25 cellular contexts compared by ENCODE assay signal in the genomic region with DNA sequence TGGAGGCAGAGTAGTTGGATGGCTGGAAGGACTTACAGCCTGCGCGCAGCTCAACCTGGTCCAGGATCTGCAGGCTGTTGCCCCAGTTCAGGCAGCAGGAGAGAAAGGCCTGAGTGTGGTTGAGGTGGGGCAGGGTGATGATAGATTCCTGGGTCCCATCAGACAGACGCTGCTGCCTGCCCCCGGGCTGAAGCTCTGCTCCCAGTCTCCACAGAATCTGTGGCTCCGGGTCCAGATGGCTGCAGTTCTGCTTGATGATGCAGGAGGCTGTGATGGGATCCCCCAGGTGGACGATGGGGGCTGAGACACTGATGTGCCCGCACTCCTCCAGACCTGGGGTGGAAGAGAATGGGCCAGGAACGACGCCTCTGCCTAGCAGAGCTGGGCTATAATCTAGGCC. TPM values are rescaled to one million over a fixed set of nuclear protein-coding genes. Genes with fewer than 3 reads are reported as not detected.
DNase-seq lines count a peak whose midpoint lies in the region; ATAC-seq and TF ChIP-seq lines count a peak whose summit lies in the region.
"Had no signal": no experiment of that assay in that cellular context is flagged by ENCODE, and none has a peak within 500 bp of the region (broad histone marks: within the 10 kb centered on the region; RNA-seq: fewer than 3 reads in every experiment).

No MANE protein-coding gene starts in this region.

- H2BK120ac ChIP-seq in neuronal stem cell (ENCODE audit: low read depth, low read length), result peak overlapping the region; percentile 35

- peak overlapping the region; percentile 2 for H3K18ac ChIP-seq in neuronal stem cell (ENCODE audit: low read length)

- no peaks in the 10 kb centered on the region for H3K79me1 ChIP-seq in neuronal stem cell (ENCODE audit: low read depth, low read length)

- no peaks in the 10 kb centered on the region for H3K36me3 Mint-ChIP-seq in natural killer cell treated with Interleukin-12 subunit alpha and Interleukin-12 subunit beta and Interleukin-15 and Interleukin-18, amount 100 ng/mL, for 72 hours
- H3K36me3 Mint-ChIP-seq in natural killer cell (no peaks in the 10 kb centered on the region), glutamatergic neuron (ENCODE audit: unreplicated experiment) (peaks cover 4% of the 10 kb centered on the region)
- H3K36me3 Mint-ChIP-seq: CD8-positive, alpha-beta memory T cell had no signal

- H3K4me3 ChIP-seq in neuronal stem cell (ENCODE audit: low read length in 2 of 2), result no peak overlapping the region
- H3K4me3 ChIP-seq: K562, PC-9, SJCRH30 had no signal

- no peak for ATAC-seq in natural killer cell treated with Interleukin-12 subunit alpha and Interleukin-12 subunit beta and Interleukin-15 and Interleukin-18, amount 100 ng/mL, for 72 hours
- ATAC-seq in natural killer cell, result no peak
- no peak for ATAC-seq in HG03139 (IDR thresholded peaks at IDR 0.05; ENCODE audit: unreplicated experiment)
- ATAC-seq: K562, Right ventricle myocardium inferior had no signal

- no peak overlapping the region for H3K9ac ChIP-seq in neuronal stem cell (ENCODE audit: low read depth, low read length, poor library complexity)

- H3K36me3 ChIP-seq in neuronal stem cell (replicated peaks in 1 of 2; ENCODE audit: control insufficient read depth in 2 of 2, insufficient read depth in 2 of 2, low read length in 2 of 2), result no peaks in the 10 kb centered on the region
- H3K36me3 ChIP-seq: SJCRH30 had no signal

- H2BK15ac ChIP-seq in neuronal stem cell (ENCODE audit: low read length), result no peak overlapping the region

- no peak overlapping the region for H3K4me2 ChIP-seq in neuronal stem cell (ENCODE audit: insufficient read depth, low read length, poor library complexity, severe bottlenecking)
- H3K4me2 ChIP-seq: PC-9 had no signal

- no peaks in the 10 kb centered on the region for H3K9me3 ChIP-seq in neuronal stem cell (replicated peaks in 1 of 2; ENCODE audit: control insufficient read depth in 2 of 2, insufficient read depth in 1 of 2, low read depth in 1 of 2, low read length in 2 of 2)
- H3K9me3 ChIP-seq: SJCRH30 had no signal

- H3K4me1 Mint-ChIP-seq in natural killer cell treated with Interleukin-12 subunit alpha and Interleukin-12 subunit beta and Interleukin-15 and Interleukin-18, amount 100 ng/mL, for 72 hours (ENCODE audit: low read depth in 2 of 2), result peaks cover 29 to 37% of the 10 kb centered on the region in 2 donors
- H3K4me1 Mint-ChIP-seq in natural killer cell (no peaks in the 10 kb centered on the region), glutamatergic neuron (ENCODE audit: low read depth, unreplicated experiment) (peaks cover 24% of the 10 kb centered on the region)
- H3K4me1 Mint-ChIP-seq: CD8-positive, alpha-beta memory T cell had no signal

- H3K27ac Mint-ChIP-seq in natural killer cell treated with Interleukin-12 subunit alpha and Interleukin-12 subunit beta and Interleukin-15 and Interleukin-18, amount 100 ng/mL, for 72 hours, result peak overlapping the region; percentile 52 to 84
- no peak overlapping the region for H3K27ac Mint-ChIP-seq in natural killer cell
- H3K27ac Mint-ChIP-seq in glutamatergic neuron (ENCODE audit: unreplicated experiment), result peak overlapping the region; percentile 99

- TF ChIP-seq CTCF in natural killer cell (IDR thresholded peaks at IDR 0.05), result no peak
- TF ChIP-seq CTCF in glutamatergic neuron (IDR thresholded peaks at IDR 0.05; ENCODE audit: partially characterized antibody, unreplicated experiment), result no peak

- peaks cover 5 to 8% of the 10 kb centered on the region in 2 donors for H3K27me3 Mint-ChIP-seq in natural killer cell treated with Interleukin-12 subunit alpha and Interleukin-12 subunit beta and Interleukin-15 and Interleukin-18, amount 100 ng/mL, for 72 hours
- peaks cover 0 to 11% of the 10 kb centered on the region in 2 donors for H3K27me3 Mint-ChIP-seq in natural killer cell (ENCODE audit: low read depth in 2 of 2)
- H3K27me3 Mint-ChIP-seq in glutamatergic neuron (ENCODE audit: unreplicated experiment), result peaks cover 13% of the 10 kb centered on the region

- no CpG with 5 or more reads among the region's 9 CpGs for WGBS in neuronal stem cell (ENCODE audit: extremely low coverage in 2 of 2, insufficient read length in 2 of 2, insufficient replicate concordance in 1 of 2), 2 donors

- no peak overlapping the region for H4K8ac ChIP-seq in neuronal stem cell (ENCODE audit: low read depth, low read length)

- H3K4me3 Mint-ChIP-seq in natural killer cell treated with Interleukin-12 subunit alpha and Interleukin-12 subunit beta and Interleukin-15 and Interleukin-18, amount 100 ng/mL, for 72 hours, result peak overlapping the region; percentile 77
- H3K4me3 Mint-ChIP-seq in natural killer cell, result no peak overlapping the region
- H3K4me3 Mint-ChIP-seq in glutamatergic neuron (ENCODE audit: unreplicated experiment), result peak overlapping the region; percentile 64
- H3K4me3 Mint-ChIP-seq: CD8-positive, alpha-beta memory T cell had no signal

- H3K23ac ChIP-seq in neuronal stem cell (ENCODE audit: low read depth, low read length, poor library complexity), result no peak overlapping the region

- H3K27me3 ChIP-seq in neuronal stem cell (ENCODE audit: control insufficient read depth in 3 of 3, insufficient read depth in 3 of 3, low read depth in 1 of 3, low read length in 3 of 3), result peaks cover 0 to 6% (median 0%) of the 10 kb centered on the region in 3 experiments

- intact Hi-C loops in natural killer cell (cut with micrococcal nuclease), result no loop called here

- H3K4ac ChIP-seq in neuronal stem cell (ENCODE audit: low read length), result no peak overlapping the region

- no peak for DNase-seq in natural killer cell treated with Interleukin-12 subunit alpha and Interleukin-12 subunit beta and Interleukin-15 and Interleukin-18, amount 100 ng/mL, for 72 hours (ENCODE audit: low spot score)
- DNase-seq in natural killer cell, result no peak
- DNase-seq in glutamatergic neuron, result peak; percentile 50
- DNase-seq in neuronal stem cell (ENCODE audit: low spot score), result no peak
- no peak for DNase-seq in NCI-H1930 (lab: John Stamatoyannopoulos, UW)
- no peak for DNase-seq in NCI-H226
- DNase-seq: CD8-positive, alpha-beta memory T cell; DMS153; DND-41; H7; Kasumi-1; NCI-H1092 treated with DMSO at 0.1 percent for 48 hours; NCI-H1436; NCI-H187; NCI-H748 treated with DMSO at 0.1 percent for 48 hours; PC-9; SJCRH30; T-helper 1 cell had no signal

- H3K9me3 Mint-ChIP-seq in natural killer cell treated with Interleukin-12 subunit alpha and Interleukin-12 subunit beta and Interleukin-15 and Interleukin-18, amount 100 ng/mL, for 72 hours, result no peaks in the 10 kb centered on the region
- H3K9me3 Mint-ChIP-seq in natural killer cell (no peaks in the 10 kb centered on the region), glutamatergic neuron (ENCODE audit: unreplicated experiment) (peaks cover 18% of the 10 kb centered on the region)
- H3K9me3 Mint-ChIP-seq: CD8-positive, alpha-beta memory T cell had no signal

- H2AK5ac ChIP-seq in neuronal stem cell (ENCODE audit: low read depth, low read length), result peak overlapping the region; percentile 49

- peak overlapping the region; percentile 64 for H2AFZ ChIP-seq in neuronal stem cell (ENCODE audit: low read length)
- H2AFZ ChIP-seq: PC-9 had no signal

- no peak overlapping the region for H3K27ac ChIP-seq in neuronal stem cell (replicated peaks; ENCODE audit: low read length)
- H3K27ac ChIP-seq: C4-2B, PC-9, SJCRH30 had no signal

- no peak overlapping the region for H4K91ac ChIP-seq in neuronal stem cell (ENCODE audit: low read depth, low read length, poor library complexity)

- H2BK12ac ChIP-seq in neuronal stem cell (ENCODE audit: low read length), result no peak overlapping the region

- no peak overlapping the region for H2BK5ac ChIP-seq in neuronal stem cell (ENCODE audit: low read length)

- H3K4me1 ChIP-seq in neuronal stem cell (ENCODE audit: control insufficient read depth in 2 of 2, insufficient read depth in 1 of 2, low read depth in 1 of 2, low read length in 2 of 2), result peaks cover 5 to 11% of the 10 kb centered on the region in 2 donors
- H3K4me1 ChIP-seq: SJCRH30 had no signal

- H3K14ac ChIP-seq in neuronal stem cell (ENCODE audit: low read length), result no peak overlapping the region

RNA-seq across cellular contexts. Expression of a gene that starts 7.4 kb away (rescaled TPM):
- under 1 TPM; 0.64 to 0.78 TPM for total RNA-seq in natural killer cell treated with Interleukin-12 subunit alpha and Interleukin-12 subunit beta and Interleukin-15 and Interleukin-18, amount 100 ng/mL, for 72 hours
- total RNA-seq in natural killer cell (10 to 100 TPM in 2 of 3 donors, 1 to 10 TPM in 1; 5.7 to 74.9 (median 11.7) TPM), glutamatergic neuron (ENCODE audit: unreplicated experiment) (not detected)
- 0.20 TPM for polyA plus RNA-seq in neuronal stem cell (2013, experiment 1 of 2)
- polyA plus RNA-seq in neuronal stem cell (2013, experiment 2 of 2), result 0.11 TPM
- total RNA-seq: A673, M059J, PC-9, RPMI7951, SJCRH30 had no signal
- polyA plus RNA-seq: CD8-positive, alpha-beta memory T cell had no signal

RNA-seq across cellular contexts. Expression of a gene that starts 11.2 kb away (rescaled TPM):
- 100 to 1,000 TPM in 1 of 2 donors, 10 to 100 TPM in 1; 78.8 to 109 TPM for total RNA-seq in natural killer cell treated with Interleukin-12 subunit alpha and Interleukin-12 subunit beta and Interleukin-15 and Interleukin-18, amount 100 ng/mL, for 72 hours
- total RNA-seq in natural killer cell (10 to 100 TPM; 28.2 to 38.2 (median 32.0) TPM), glutamatergic neuron (ENCODE audit: unreplicated experiment) (65.4 TPM)
- 128 TPM for polyA plus RNA-seq in neuronal stem cell (2013, experiment 1 of 2)
- 126 TPM for polyA plus RNA-seq in neuronal stem cell (2013, experiment 2 of 2)

RNA-seq across cellular contexts. Expression of a gene that starts 25.1 kb away (rescaled TPM):
- 1 to 10 TPM in 1 of 2 donors, under 1 TPM in 1; 0.59 to 1.2 TPM for total RNA-seq in natural killer cell treated with Interleukin-12 subunit alpha and Interleukin-12 subunit beta and Interleukin-15 and Interleukin-18, amount 100 ng/mL, for 72 hours
- total RNA-seq in natural killer cell, result 1 to 10 TPM in 1 of 3 donors, not detected in 2; 2.3 TPM
- 6.3 TPM for total RNA-seq in glutamatergic neuron (ENCODE audit: unreplicated experiment)
- 7.2 TPM for polyA plus RNA-seq in neuronal stem cell (2013, experiment 1 of 2)
- 7.9 TPM for polyA plus RNA-seq in neuronal stem cell (2013, experiment 2 of 2)
- polyA plus RNA-seq: CD8-positive, alpha-beta memory T cell had no signal

Comparison
In these comparisons a context has a peak if more than half of its experiments do, and no peak if none do; other contexts are left out.
1. H3K27ac Mint-ChIP-seq: peak in natural killer cell treated with Interleukin-12 subunit alpha and Interleukin-12 subunit beta and Interleukin-15 and Interleukin-18, amount 100 ng/mL, for 72 hours (2 of 2) and glutamatergic neuron (single experiment); none in natural killer cell (0 of 2).